ENCODE assay signal across 1 cellular context in the genomic region with DNA sequence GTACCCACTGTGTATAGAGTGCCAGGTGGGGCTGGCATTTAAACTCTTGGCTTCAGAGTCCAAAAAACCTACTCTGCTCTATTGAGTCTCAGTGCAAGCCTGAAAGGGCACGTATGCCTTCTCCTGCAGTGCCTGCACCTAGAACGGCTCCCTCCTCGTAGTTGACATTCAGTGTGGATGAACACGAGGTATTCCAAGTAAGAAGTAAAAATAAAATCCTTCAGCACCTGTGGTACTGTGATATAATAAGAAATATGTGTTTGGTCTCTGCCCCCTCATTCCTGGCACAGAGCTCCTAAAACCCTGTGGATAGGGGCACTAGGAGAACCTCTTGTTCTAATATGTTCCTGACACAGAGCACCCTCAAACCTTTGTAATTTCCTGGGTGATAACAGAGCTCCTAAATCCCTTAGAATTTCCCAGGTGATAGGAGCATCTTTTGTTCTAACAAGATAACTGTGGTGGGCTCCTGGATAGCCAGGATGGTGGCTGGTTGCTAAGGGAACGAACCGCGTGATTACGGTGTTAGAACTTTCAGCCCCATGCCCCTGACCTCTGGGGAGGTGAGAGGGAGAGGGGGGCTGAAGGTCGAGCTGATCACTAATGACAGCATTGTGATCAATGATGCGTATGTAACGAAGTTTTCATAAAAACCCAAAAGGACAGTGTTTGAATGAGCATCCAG.
TF ChIP-seq lines count a peak whose summit lies in the region.

No MANE protein-coding gene starts in this region.

TF ChIP-seq in K562, 482 proteins besides CTCF, POLR2A, EP300 and RAD21:
- peak; percentile 60 for TF ChIP-seq RFX1 (IDR thresholded peaks at IDR 0.05)
- no peak for TF ChIP-seq HINFP (tag; conservative IDR thresholded peaks at IDR 0.05; ENCODE audit: low read depth)
